1 cellular context compared by ENCODE assay signal in genomic region chr21:45972353-45972715, GRCh38.
TF ChIP-seq lines count a peak whose summit lies in the region.

No MANE protein-coding gene starts in this region.

TF ChIP-seq in HEK293, 187 proteins besides CTCF, POLR2A, EP300 and RAD21 (continued from another document):
- TF ChIP-seq, protein P1, sequence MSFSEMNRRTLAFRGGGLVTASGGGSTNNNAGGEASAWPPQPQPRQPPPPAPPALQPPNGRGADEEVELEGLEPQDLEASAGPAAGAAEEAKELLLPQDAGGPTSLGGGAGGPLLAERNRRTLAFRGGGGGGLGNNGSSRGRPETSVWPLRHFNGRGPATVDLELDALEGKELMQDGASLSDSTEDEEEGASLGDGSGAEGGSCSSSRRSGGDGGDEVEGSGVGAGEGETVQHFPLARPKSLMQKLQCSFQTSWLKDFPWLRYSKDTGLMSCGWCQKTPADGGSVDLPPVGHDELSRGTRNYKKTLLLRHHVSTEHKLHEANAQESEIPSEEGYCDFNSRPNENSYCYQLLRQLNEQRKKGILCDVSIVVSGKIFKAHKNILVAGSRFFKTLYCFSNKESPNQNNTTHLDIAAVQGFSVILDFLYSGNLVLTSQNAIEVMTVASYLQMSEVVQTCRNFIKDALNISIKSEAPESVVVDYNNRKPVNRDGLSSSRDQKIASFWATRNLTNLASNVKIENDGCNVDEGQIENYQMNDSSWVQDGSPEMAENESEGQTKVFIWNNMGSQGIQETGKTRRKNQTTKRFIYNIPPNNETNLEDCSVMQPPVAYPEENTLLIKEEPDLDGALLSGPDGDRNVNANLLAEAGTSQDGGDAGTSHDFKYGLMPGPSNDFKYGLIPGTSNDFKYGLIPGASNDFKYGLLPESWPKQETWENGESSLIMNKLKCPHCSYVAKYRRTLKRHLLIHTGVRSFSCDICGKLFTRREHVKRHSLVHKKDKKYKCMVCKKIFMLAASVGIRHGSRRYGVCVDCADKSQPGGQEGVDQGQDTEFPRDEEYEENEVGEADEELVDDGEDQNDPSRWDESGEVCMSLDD (tag by site-specific recombination; IDR thresholded peaks at IDR 0.05), result 0 out of 2 replicates have a peak, but pooled peaks have one; percentile 30
- TF ChIP-seq BCL11B (tag by site-specific recombination; IDR thresholded peaks at IDR 0.05; ENCODE audit: low read depth), result 0 out of 2 replicates have a peak, but pooled peaks have one; percentile 16
- 0 out of 2 replicates have a peak, but pooled peaks have one; percentile 11 for TF ChIP-seq ZNF146 (tag by site-specific recombination; IDR thresholded peaks at IDR 0.05)
- peak; percentile 42 for TF ChIP-seq ZFHX2 (tag by site-specific recombination; conservative IDR thresholded peaks at IDR 0.05)
TF ChIP-seq in HEK293: peak in this region for 4.
